In genomic region chr1:40384413-40384762, GRCh38 we compare ENCODE assay signal across 1 cellular context.
TF ChIP-seq lines count a peak whose summit lies in the region.

No MANE protein-coding gene starts in this region.

TF ChIP-seq in GM12878, 131 proteins besides CTCF, POLR2A, EP300 and RAD21 (continued from another document):
- TF ChIP-seq HSF1 (IDR thresholded peaks at IDR 0.05; ENCODE audit: low read depth, low read length) = no peak
- TF ChIP-seq IKZF1 (conservative IDR thresholded peaks at IDR 0.05) = 0 out of 2 replicates have a peak, but pooled peaks have one; percentile 33
- no peak for TF ChIP-seq MTA3 (IDR thresholded peaks at IDR 0.05; ENCODE audit: borderline replicate concordance, low read length)
- TF ChIP-seq, protein P1, sequence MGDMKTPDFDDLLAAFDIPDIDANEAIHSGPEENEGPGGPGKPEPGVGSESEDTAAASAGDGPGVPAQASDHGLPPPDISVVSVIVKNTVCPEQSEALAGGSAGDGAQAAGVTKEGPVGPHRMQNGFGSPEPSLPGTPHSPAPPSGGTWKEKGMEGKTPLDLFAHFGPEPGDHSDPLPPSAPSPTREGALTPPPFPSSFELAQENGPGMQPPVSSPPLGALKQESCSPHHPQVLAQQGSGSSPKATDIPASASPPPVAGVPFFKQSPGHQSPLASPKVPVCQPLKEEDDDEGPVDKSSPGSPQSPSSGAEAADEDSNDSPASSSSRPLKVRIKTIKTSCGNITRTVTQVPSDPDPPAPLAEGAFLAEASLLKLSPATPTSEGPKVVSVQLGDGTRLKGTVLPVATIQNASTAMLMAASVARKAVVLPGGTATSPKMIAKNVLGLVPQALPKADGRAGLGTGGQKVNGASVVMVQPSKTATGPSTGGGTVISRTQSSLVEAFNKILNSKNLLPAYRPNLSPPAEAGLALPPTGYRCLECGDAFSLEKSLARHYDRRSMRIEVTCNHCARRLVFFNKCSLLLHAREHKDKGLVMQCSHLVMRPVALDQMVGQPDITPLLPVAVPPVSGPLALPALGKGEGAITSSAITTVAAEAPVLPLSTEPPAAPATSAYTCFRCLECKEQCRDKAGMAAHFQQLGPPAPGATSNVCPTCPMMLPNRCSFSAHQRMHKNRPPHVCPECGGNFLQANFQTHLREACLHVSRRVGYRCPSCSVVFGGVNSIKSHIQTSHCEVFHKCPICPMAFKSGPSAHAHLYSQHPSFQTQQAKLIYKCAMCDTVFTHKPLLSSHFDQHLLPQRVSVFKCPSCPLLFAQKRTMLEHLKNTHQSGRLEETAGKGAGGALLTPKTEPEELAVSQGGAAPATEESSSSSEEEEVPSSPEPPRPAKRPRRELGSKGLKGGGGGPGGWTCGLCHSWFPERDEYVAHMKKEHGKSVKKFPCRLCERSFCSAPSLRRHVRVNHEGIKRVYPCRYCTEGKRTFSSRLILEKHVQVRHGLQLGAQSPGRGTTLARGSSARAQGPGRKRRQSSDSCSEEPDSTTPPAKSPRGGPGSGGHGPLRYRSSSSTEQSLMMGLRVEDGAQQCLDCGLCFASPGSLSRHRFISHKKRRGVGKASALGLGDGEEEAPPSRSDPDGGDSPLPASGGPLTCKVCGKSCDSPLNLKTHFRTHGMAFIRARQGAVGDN (IDR thresholded peaks at IDR 0.05) = peak; percentile 82
- TF ChIP-seq SIX5 (IDR thresholded peaks at IDR 0.05; ENCODE audit: low read depth, low read length, severe bottlenecking) = no peak
- TF ChIP-seq STAT3 (IDR thresholded peaks at IDR 0.05; ENCODE audit: low read depth, low read length) = no peak
- no peak for TF ChIP-seq KDM1A (IDR thresholded peaks at IDR 0.05; ENCODE audit: borderline replicate concordance)
- TF ChIP-seq RFX5 (IDR thresholded peaks at IDR 0.05; ENCODE audit: low read depth, low read length) = no peak
- TF ChIP-seq NR2C2 (IDR thresholded peaks at IDR 0.05; ENCODE audit: borderline replicate concordance, control insufficient read depth, insufficient read length, low read depth) = no peak
- no peak for TF ChIP-seq HCFC1 (IDR thresholded peaks at IDR 0.05; ENCODE audit: low read length)
- peak; percentile 16; the same call in 1 of the 2 replicates for TF ChIP-seq POLR2AphosphoS5 (IDR thresholded peaks at IDR 0.05; ENCODE audit: low read length)
- TF ChIP-seq NBN (IDR thresholded peaks at IDR 0.05) = no peak
- no peak for TF ChIP-seq SPI1 (IDR thresholded peaks at IDR 0.05; ENCODE audit: borderline replicate concordance, insufficient read depth, low read depth, low read length)
